In genomic region chr1:39129514-39129913, GRCh38 we compare ENCODE assay signal across 1 cellular context.
TF ChIP-seq lines count a peak whose summit lies in the region.

No MANE protein-coding gene starts in this region.

TF ChIP-seq in SK-N-SH treated with all-trans-retinoic acid at 6 μM for 48 hours, 23 proteins besides CTCF, POLR2A, EP300 and RAD21 (continued from another document):
- no peak for TF ChIP-seq TSHZ2 (CRISPR knock-in tag; IDR thresholded peaks at IDR 0.05)
